In the genomic region with DNA sequence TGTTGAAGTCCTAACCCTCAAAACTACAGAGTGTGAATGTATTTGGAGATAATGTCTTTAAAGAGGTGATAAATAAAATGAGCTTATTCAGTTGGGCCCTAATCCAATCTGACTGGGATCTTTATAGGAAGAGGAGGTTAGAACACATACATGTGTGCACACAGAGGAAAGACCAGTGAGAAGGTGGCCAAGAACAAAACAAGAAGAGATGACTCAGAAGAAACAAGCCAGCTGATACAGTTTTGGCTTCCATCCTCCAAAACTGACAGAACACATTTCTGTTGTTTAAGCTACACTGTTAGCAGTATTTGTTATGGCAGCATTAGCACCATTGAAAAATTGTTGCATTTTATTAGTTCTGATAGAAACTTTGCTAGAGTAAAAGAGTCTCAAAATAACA, we compare ENCODE assay signal across 1 cellular context.
TF ChIP-seq lines count a peak whose summit lies in the region.

No MANE protein-coding gene starts in this region.

TF ChIP-seq in IMR-90, 13 proteins besides CTCF, POLR2A, EP300 and RAD21 (continued from another document):
- TF ChIP-seq, protein P1, sequence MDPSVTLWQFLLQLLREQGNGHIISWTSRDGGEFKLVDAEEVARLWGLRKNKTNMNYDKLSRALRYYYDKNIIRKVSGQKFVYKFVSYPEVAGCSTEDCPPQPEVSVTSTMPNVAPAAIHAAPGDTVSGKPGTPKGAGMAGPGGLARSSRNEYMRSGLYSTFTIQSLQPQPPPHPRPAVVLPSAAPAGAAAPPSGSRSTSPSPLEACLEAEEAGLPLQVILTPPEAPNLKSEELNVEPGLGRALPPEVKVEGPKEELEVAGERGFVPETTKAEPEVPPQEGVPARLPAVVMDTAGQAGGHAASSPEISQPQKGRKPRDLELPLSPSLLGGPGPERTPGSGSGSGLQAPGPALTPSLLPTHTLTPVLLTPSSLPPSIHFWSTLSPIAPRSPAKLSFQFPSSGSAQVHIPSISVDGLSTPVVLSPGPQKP (IDR thresholded peaks at IDR 0.05; ENCODE audit: borderline replicate concordance, low read depth, low read length), result no peak
- TF ChIP-seq CHD1 (IDR thresholded peaks at IDR 0.05; ENCODE audit: low read depth, low read length) (no peak), USF2 (IDR thresholded peaks at IDR 0.05; ENCODE audit: low read depth, low read length) (no peak), MXI1 (IDR thresholded peaks at IDR 0.05; ENCODE audit: borderline replicate concordance, low read depth, low read length) (no peak), FOS (IDR thresholded peaks at IDR 0.05; ENCODE audit: low read depth, low read length) (no peak), MAFK (IDR thresholded peaks at IDR 0.05; ENCODE audit: low read depth, low read length) (no peak), SMC3 (IDR thresholded peaks at IDR 0.05; ENCODE audit: low read depth, low read length) (no peak), RFX5 (IDR thresholded peaks at IDR 0.05; ENCODE audit: low read depth, low read length) (no peak)
